In the genomic region with DNA sequence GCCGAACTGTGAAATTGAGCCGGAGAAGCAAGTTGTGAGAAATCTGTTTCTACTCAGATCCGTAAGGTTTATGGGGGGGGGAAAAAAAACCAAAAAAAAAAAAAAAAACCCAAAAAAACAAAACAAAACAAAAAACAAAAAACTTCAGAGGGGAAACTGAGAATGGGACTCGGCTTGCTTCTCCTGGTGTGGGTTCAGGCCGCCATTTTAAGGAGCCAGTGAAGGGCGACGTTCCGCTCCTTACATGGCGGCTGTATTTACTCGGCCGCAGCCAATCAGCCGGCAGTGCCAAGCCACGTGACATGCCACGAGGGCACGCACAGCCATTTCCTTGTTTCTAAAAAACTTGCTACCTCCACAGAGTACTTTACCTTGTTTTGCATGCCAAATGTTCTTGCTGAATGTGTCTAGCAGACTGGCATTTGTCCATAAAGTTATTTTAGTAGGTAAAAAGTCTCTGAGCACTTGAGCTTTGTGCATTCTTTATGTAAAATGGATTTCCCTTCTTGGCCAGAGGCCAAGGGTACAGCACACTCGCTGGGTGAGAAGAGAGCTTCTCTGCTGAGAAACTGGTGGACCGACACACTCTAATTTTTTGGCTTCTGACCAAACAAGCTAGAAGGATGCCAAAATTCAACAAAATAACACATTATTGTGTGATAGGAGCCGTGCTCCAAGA, we compare ENCODE assay signal across 1 cellular context.
TF ChIP-seq lines count a peak whose summit lies in the region.

No MANE protein-coding gene starts in this region.

TF ChIP-seq in GM23338, 12 proteins besides CTCF, POLR2A, EP300 and RAD21 (continued from another document):
- TF ChIP-seq, protein P1, sequence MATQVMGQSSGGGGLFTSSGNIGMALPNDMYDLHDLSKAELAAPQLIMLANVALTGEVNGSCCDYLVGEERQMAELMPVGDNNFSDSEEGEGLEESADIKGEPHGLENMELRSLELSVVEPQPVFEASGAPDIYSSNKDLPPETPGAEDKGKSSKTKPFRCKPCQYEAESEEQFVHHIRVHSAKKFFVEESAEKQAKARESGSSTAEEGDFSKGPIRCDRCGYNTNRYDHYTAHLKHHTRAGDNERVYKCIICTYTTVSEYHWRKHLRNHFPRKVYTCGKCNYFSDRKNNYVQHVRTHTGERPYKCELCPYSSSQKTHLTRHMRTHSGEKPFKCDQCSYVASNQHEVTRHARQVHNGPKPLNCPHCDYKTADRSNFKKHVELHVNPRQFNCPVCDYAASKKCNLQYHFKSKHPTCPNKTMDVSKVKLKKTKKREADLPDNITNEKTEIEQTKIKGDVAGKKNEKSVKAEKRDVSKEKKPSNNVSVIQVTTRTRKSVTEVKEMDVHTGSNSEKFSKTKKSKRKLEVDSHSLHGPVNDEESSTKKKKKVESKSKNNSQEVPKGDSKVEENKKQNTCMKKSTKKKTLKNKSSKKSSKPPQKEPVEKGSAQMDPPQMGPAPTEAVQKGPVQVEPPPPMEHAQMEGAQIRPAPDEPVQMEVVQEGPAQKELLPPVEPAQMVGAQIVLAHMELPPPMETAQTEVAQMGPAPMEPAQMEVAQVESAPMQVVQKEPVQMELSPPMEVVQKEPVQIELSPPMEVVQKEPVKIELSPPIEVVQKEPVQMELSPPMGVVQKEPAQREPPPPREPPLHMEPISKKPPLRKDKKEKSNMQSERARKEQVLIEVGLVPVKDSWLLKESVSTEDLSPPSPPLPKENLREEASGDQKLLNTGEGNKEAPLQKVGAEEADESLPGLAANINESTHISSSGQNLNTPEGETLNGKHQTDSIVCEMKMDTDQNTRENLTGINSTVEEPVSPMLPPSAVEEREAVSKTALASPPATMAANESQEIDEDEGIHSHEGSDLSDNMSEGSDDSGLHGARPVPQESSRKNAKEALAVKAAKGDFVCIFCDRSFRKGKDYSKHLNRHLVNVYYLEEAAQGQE (IDR thresholded peaks at IDR 0.05; ENCODE audit: unreplicated experiment): no peak
